Comparison of ENCODE assay signal across 8 cellular contexts in the genomic region with DNA sequence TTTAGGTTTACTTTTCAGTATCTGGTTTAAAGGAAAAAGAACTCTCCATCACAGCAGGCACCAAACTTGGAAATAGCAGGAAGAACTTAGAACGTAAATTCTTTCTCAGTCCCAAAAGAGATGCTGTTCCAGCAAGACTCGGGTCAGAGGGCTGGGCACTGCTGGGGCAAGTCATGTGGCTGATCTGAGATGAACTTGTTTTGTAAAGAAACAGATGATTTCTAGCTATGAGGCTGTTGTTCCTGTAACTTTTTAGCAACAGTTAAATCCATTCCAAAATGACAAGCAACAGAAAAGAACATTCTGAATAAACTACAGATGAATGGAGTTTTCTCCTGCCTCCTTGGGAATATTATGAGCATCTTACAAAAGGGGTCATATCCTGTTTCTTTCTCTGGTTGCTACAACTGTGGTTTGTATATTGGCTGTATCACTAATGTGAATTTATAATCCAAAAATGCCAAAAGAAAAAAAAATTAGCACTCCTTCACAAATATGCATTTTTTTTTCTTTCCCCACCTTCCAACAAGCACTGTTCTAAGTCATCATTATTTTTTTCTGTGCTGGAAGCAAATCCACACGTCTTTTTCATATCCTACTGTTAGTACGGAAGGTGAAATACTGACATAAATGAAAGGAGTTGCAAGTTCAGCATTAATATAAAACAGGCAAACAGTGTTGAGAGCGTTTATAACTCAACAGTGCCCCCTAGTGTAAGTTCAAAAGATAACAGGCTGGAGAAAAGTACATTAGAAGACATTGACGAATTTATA. TPM values are rescaled to one million over a fixed set of nuclear protein-coding genes. Genes with fewer than 3 reads are reported as not detected.
A peak's percentile ranks its signal among the peaks of the same experiment; 100 is the strongest.
DNase-seq lines count a peak whose midpoint lies in the region; ATAC-seq and TF ChIP-seq lines count a peak whose summit lies in the region.

No MANE protein-coding gene starts in this region.

- no peak for TF ChIP-seq POLR2A in HCT116 (IDR thresholded peaks at IDR 0.05; ENCODE audit: borderline replicate concordance, extremely low read depth, insufficient read depth, insufficient read length)

- CTCF ChIA-PET in HCT116 (lab: Charles Lee): interaction anchor here (1.0 to 2.1 kb wide), 2 partner anchors 660 to 871 kb away, joined by 3 to 27 read pairs; no protein-coding TSS in a partner anchor

- 0 out of 4 replicates have a peak, but pooled peaks cover 0 to 3% of the 10 kb centered on the region in 2 experiments for H3K4me1 ChIP-seq in HCT116 (ENCODE audit: control insufficient read depth in 1 of 2, insufficient read depth in 2 of 2, low read length in 2 of 2)
- peaks cover 9% of the 10 kb centered on the region for H3K4me1 ChIP-seq in smooth muscle cell (ENCODE audit: low read depth)

- peak overlapping the region; percentile 55 for H3K4me2 ChIP-seq in HCT116 (ENCODE audit: low read length)
- H3K4me2 ChIP-seq in smooth muscle cell: peak overlapping the region; percentile 78

- H3K9me3 ChIP-seq in HCT116 (ENCODE audit: control insufficient read depth in 1 of 2, insufficient read depth in 1 of 2, low read depth in 1 of 2, low read length in 2 of 2) (no peaks in the 10 kb centered on the region), smooth muscle cell (replicated peaks; ENCODE audit: low read depth) (no peaks in the 10 kb centered on the region)

- no peaks in the 10 kb centered on the region for H3F3A ChIP-seq in smooth muscle cell (ENCODE audit: low read depth)

- H3K36me3 ChIP-seq in HCT116 (ENCODE audit: control insufficient read depth in 1 of 2, insufficient read depth in 2 of 2, low read length in 2 of 2): no peaks in the 10 kb centered on the region
- no peaks in the 10 kb centered on the region for H3K36me3 ChIP-seq in smooth muscle cell (ENCODE audit: low read depth)

- no TSS peak for BruUV-seq in HCT116 (replicated peaks; lab: Mats Ljungman, UMichigan)

- POLR2A ChIA-PET in HCT116 (lab: Charles Lee): no interaction called here

- DNase-seq in DMS 273 (lab: John Stamatoyannopoulos, UW; ENCODE audit: unreplicated experiment) (peak; percentile 70), HCT116 (ENCODE audit: low read depth, low spot score) (peak; percentile 46), NCI-H446 treated with DMSO at 0.1 percent for 48 hours (lab: John Stamatoyannopoulos, UW) (peak; percentile 15), brain pericyte (ENCODE audit: low read depth, low spot score) (peak; percentile 71), immature natural killer cell (peak; percentile 10 to 30 (median 25)), smooth muscle cell (lab: John Stamatoyannopoulos, UW; ENCODE audit: unreplicated experiment) (no peak), NK-92 (lab: John Stamatoyannopoulos, UW; ENCODE audit: unreplicated experiment) (no peak)

- TF ChIP-seq CTCF in HCT116 (IDR thresholded peaks at IDR 0.05 in 2 of 3, conservative IDR thresholded peaks at IDR 0.05 in 1 of 3; ENCODE audit: borderline replicate concordance in 1 of 3, insufficient read depth in 1 of 3, low read depth in 2 of 3, low read length in 2 of 3) (peak; percentile 59 to 88 (median 82)), smooth muscle cell (IDR thresholded peaks at IDR 0.05; ENCODE audit: borderline replicate concordance, insufficient read depth, poor library complexity, severe bottlenecking) (peak; percentile 85)

- RAD21 ChIA-PET in HCT116 (lab: Charles Lee; ENCODE audit: low non-redundant PET in 1 of 2, low total read pairs in 2 of 2, uncharacterized antibody in 2 of 2, unreplicated experiment in 2 of 2): no interaction called here

- peak overlapping the region; percentile 85 for H2AFZ ChIP-seq in HCT116 (ENCODE audit: low read depth, low read length, poor library complexity, severe bottlenecking)
- peak overlapping the region; percentile 63 for H2AFZ ChIP-seq in smooth muscle cell (ENCODE audit: low read depth)

- no peaks in the 10 kb centered on the region for H4K20me1 ChIP-seq in HCT116 (ENCODE audit: insufficient read depth)
- H4K20me1 ChIP-seq in smooth muscle cell (ENCODE audit: low read depth): no peaks in the 10 kb centered on the region

- 22% methylated on average over 6 of the region's 6 CpGs for WGBS in smooth muscle cell (ENCODE audit: low lambda C conversion rate)

- H3K4me3 ChIP-seq in HCT116 (replicated peaks in 1 of 2; ENCODE audit: low read depth in 1 of 2, low read length in 2 of 2) (no peak overlapping the region), smooth muscle cell (peak overlapping the region; percentile 33)

- peaks cover 2 to 4% (median 3%) of the 10 kb centered on the region in 3 donors for H3K27me3 Mint-ChIP-seq in immature natural killer cell (ENCODE audit: low read depth in 3 of 3)

- peak; percentile 97 for TF ChIP-seq RAD21 in HCT116 (IDR thresholded peaks at IDR 0.05; ENCODE audit: low read depth)

- H3K27ac ChIP-seq in HCT116 (ENCODE audit: low read depth, low read length): no peak overlapping the region
- H3K27ac ChIP-seq in smooth muscle cell (ENCODE audit: low read depth): no peak overlapping the region

- H3K79me2 ChIP-seq in HCT116 (ENCODE audit: insufficient read depth, low read length) (no peaks in the 10 kb centered on the region), smooth muscle cell (ENCODE audit: low read depth) (no peaks in the 10 kb centered on the region)

- no peak overlapping the region for H3K4me3 Mint-ChIP-seq in immature natural killer cell

- ATAC-seq in HCT116 (peak; percentile 83), GM18511 (IDR thresholded peaks at IDR 0.05; ENCODE audit: unreplicated experiment) (no peak)

- no peak overlapping the region for H3K27ac Mint-ChIP-seq in immature natural killer cell

- H3K9me2 ChIP-seq in HCT116 (ENCODE audit: insufficient read depth): no peaks in the 10 kb centered on the region

- H3K27me3 ChIP-seq in HCT116 (ENCODE audit: insufficient read depth, low read length) (no peaks in the 10 kb centered on the region), smooth muscle cell (ENCODE audit: low read depth) (no peaks in the 10 kb centered on the region)

- H3K9me3 Mint-ChIP-seq in immature natural killer cell: no peaks in the 10 kb centered on the region

- intact Hi-C loops in HCT116 (cut with micrococcal nuclease): loop anchor here (1.0 to 10.0 kb wide), 4 partner anchors 262 to 844 kb away; no protein-coding TSS in a partner anchor

- no peaks in the 10 kb centered on the region for H3K36me3 Mint-ChIP-seq in immature natural killer cell

- H3K9ac ChIP-seq in HCT116 (ENCODE audit: low read length): no peak overlapping the region
- H3K9ac ChIP-seq in smooth muscle cell (ENCODE audit: low read depth): no peak overlapping the region

- peaks cover 0 to 6% of the 10 kb centered on the region in 2 donors for H3K4me1 Mint-ChIP-seq in immature natural killer cell

TF ChIP-seq in HCT116, 20 proteins besides CTCF, POLR2A, EP300 and RAD21:
- TF ChIP-seq FOSL1 (IDR thresholded peaks at IDR 0.05; ENCODE audit: low read depth) (0 out of 2 replicates have a peak, but pooled peaks have one; percentile 2), CBX3 (IDR thresholded peaks at IDR 0.05; ENCODE audit: low read depth) (0 out of 2 replicates have a peak, but pooled peaks have one; percentile 5), ELF1 (IDR thresholded peaks at IDR 0.05; ENCODE audit: borderline replicate concordance, low read depth) (no peak), EZH2phosphoT487 (IDR thresholded peaks at IDR 0.05; ENCODE audit: borderline replicate concordance) (no peak), POLR2AphosphoS5 (IDR thresholded peaks at IDR 0.05; ENCODE audit: low read depth, low read length) (no peak), TCF7L2 (IDR thresholded peaks at IDR 0.05; ENCODE audit: borderline replicate concordance, extremely low read depth, insufficient read depth, insufficient read length) (no peak), JUND (IDR thresholded peaks at IDR 0.05) (no peak), EZH2 (IDR thresholded peaks at IDR 0.05) (no peak)
- TF ChIP-seq, protein P1, sequence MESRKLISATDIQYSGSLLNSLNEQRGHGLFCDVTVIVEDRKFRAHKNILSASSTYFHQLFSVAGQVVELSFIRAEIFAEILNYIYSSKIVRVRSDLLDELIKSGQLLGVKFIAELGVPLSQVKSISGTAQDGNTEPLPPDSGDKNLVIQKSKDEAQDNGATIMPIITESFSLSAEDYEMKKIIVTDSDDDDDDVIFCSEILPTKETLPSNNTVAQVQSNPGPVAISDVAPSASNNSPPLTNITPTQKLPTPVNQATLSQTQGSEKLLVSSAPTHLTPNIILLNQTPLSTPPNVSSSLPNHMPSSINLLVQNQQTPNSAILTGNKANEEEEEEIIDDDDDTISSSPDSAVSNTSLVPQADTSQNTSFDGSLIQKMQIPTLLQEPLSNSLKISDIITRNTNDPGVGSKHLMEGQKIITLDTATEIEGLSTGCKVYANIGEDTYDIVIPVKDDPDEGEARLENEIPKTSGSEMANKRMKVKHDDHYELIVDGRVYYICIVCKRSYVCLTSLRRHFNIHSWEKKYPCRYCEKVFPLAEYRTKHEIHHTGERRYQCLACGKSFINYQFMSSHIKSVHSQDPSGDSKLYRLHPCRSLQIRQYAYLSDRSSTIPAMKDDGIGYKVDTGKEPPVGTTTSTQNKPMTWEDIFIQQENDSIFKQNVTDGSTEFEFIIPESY (IDR thresholded peaks at IDR 0.05; ENCODE audit: extremely low read depth, insufficient replicate concordance, low read length): no peak
- TF ChIP-seq, protein P2, sequence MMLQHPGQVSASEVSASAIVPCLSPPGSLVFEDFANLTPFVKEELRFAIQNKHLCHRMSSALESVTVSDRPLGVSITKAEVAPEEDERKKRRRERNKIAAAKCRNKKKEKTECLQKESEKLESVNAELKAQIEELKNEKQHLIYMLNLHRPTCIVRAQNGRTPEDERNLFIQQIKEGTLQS (IDR thresholded peaks at IDR 0.05): no peak

RNA-seq across cellular contexts. Expression of a gene that starts 31.0 kb away (rescaled TPM):
- total RNA-seq in HCT116 (2021; ENCODE audit: unreplicated experiment) (not detected), smooth muscle cell (0.13 TPM in 1 of 2 replicates, not detected in the other)
- polyA plus RNA-seq in HCT116 (2012): not detected in 2 replicates
- polyA plus RNA-seq in immature natural killer cell (not detected), smooth muscle cell (not detected in 2 replicates)

Comparison
In these comparisons a context has a peak if more than half of its experiments do, and no peak if none do; other contexts are left out.
1. DNase-seq: peak in DMS 273 (single experiment), HCT116 (single experiment), NCI-H446 treated with DMSO at 0.1 percent for 48 hours (single experiment), brain pericyte (single experiment) and immature natural killer cell (3 of 3); none in smooth muscle cell (single experiment) and NK-92 (single experiment).